In genomic region chr20:22826306-22827230, GRCh38 we compare ENCODE assay signal across 15 cellular contexts.
DNase-seq lines count a peak whose midpoint lies in the region; ATAC-seq and TF ChIP-seq lines count a peak whose summit lies in the region.
"Had no signal": no experiment of that assay in that cellular context is flagged by ENCODE, and none has a peak within 500 bp of the region (broad histone marks: within the 10 kb centered on the region; RNA-seq: fewer than 3 reads in every experiment).

No MANE protein-coding gene starts in this region.

- H3K36me3 Mint-ChIP-seq in MCF 10A (ENCODE audit: insufficient read depth, unreplicated experiment): peaks cover 6% of the 10 kb centered on the region
- H3K36me3 Mint-ChIP-seq in activated CD4-positive, alpha-beta memory T cell treated with anti-CD3 and anti-CD28 coated beads for 36 hours: no peaks in the 10 kb centered on the region
- no peaks in the 10 kb centered on the region for H3K36me3 Mint-ChIP-seq in CD4-positive, alpha-beta memory T cell

- H3K36me3 ChIP-seq in breast epithelium: no peaks in the 10 kb centered on the region
- no peaks in the 10 kb centered on the region for H3K36me3 ChIP-seq in trophoblast cell (ENCODE audit: control insufficient read depth in 1 of 2, insufficient read depth in 2 of 2, low read length in 2 of 2)
- no peaks in the 10 kb centered on the region for H3K36me3 ChIP-seq in CD4-positive, alpha-beta memory T cell (ENCODE audit: insufficient read depth, low read length)
- H3K36me3 ChIP-seq: BLaER1 had no signal

- peaks cover 2% of the 10 kb centered on the region for H3K79me1 ChIP-seq in trophoblast cell (ENCODE audit: low read length)

- H3K18ac ChIP-seq in trophoblast cell (ENCODE audit: low read length): no peak overlapping the region

- H2AFZ ChIP-seq in trophoblast cell (ENCODE audit: insufficient read depth, low read length, poor library complexity): no peak overlapping the region

- intact Hi-C loops in MCF 10A (cut with micrococcal nuclease) (no loop called here), breast epithelium (cut with DNase I; ENCODE audit: low total_unique reads) (no loop called here)
- intact Hi-C loops in activated CD4-positive, alpha-beta memory T cell treated with anti-CD3 and anti-CD28 coated beads for 36 hours (cut with micrococcal nuclease): no loop called here
- intact Hi-C loops in CD4-positive, alpha-beta memory T cell (cut with micrococcal nuclease): no loop called here

- H3K14ac ChIP-seq in trophoblast cell (ENCODE audit: low read length): no peak overlapping the region

- TF ChIP-seq POLR2A in breast epithelium (IDR thresholded peaks at IDR 0.05): no peak

- BruUV-seq in MCF 10A (replicated peaks; lab: Mats Ljungman, UMichigan): no TSS peak

- no peak overlapping the region for H3K23ac ChIP-seq in trophoblast cell (ENCODE audit: low read length)

- no peak for ATAC-seq in HG03097 (IDR thresholded peaks at IDR 0.05; ENCODE audit: low FRiP score, unreplicated experiment)

- no peaks in the 10 kb centered on the region for H3K79me2 ChIP-seq in trophoblast cell (ENCODE audit: control insufficient read depth, insufficient read depth, low read length, poor library complexity)

- no peak overlapping the region for H4K91ac ChIP-seq in trophoblast cell (ENCODE audit: low read depth, low read length)

- CTCF ChIA-PET in MCF 10A (lab: Yijun Ruan, JAX): interaction anchor here (0.6 to 2.4 kb wide), 8 partner anchors 12 to 621 kb away, joined by 3 to 11 read pairs (median 4); no protein-coding TSS in a partner anchor
- CTCF ChIA-PET in activated CD4-positive, alpha-beta memory T cell treated with anti-CD3 and anti-CD28 coated beads for 36 hours (lab: Charles Lee): no interaction called here
- CTCF ChIA-PET in CD4-positive, alpha-beta memory T cell (lab: Charles Lee; ENCODE audit: partially characterized antibody): no interaction called here

- no peak overlapping the region for H4K8ac ChIP-seq in trophoblast cell (ENCODE audit: low read depth, low read length)

- H3K27me3 Mint-ChIP-seq in MCF 10A (ENCODE audit: insufficient read depth, unreplicated experiment): no peaks in the 10 kb centered on the region
- H3K27me3 Mint-ChIP-seq in activated CD4-positive, alpha-beta memory T cell treated with anti-CD3 and anti-CD28 coated beads for 36 hours: no peaks in the 10 kb centered on the region
- peaks cover 0 to 1% of the 10 kb centered on the region in 2 donors for H3K27me3 Mint-ChIP-seq in CD4-positive, alpha-beta memory T cell

- H3K4me1 Mint-ChIP-seq in MCF 10A (ENCODE audit: insufficient read depth, unreplicated experiment): peaks cover 28% of the 10 kb centered on the region
- H3K4me1 Mint-ChIP-seq in activated CD4-positive, alpha-beta memory T cell treated with anti-CD3 and anti-CD28 coated beads for 36 hours (ENCODE audit: low read depth): no peaks in the 10 kb centered on the region
- H3K4me1 Mint-ChIP-seq in CD4-positive, alpha-beta memory T cell: no peaks in the 10 kb centered on the region

- H4K12ac ChIP-seq in trophoblast cell (ENCODE audit: low read depth, low read length): no peak overlapping the region

- POLR2A ChIA-PET in MCF 10A (lab: Yijun Ruan, JAX): interaction anchor here (0.5 to 2.9 kb wide), 8 partner anchors 18 to 524 kb away, joined by 3 to 11 read pairs (median 4); partner anchors contain the start of gene NXT1
- POLR2A ChIA-PET in activated CD4-positive, alpha-beta memory T cell treated with anti-CD3 and anti-CD28 coated beads for 36 hours (lab: Charles Lee): no interaction called here
- POLR2A ChIA-PET in CD4-positive, alpha-beta memory T cell (lab: Charles Lee; ENCODE audit: partially characterized antibody): no interaction called here

- H3K9me3 ChIP-seq in breast epithelium (no peaks in the 10 kb centered on the region), trophoblast cell (ENCODE audit: insufficient read depth, low read depth, low read length) (peaks cover 3% of the 10 kb centered on the region)
- no peaks in the 10 kb centered on the region for H3K9me3 ChIP-seq in CD4-positive, alpha-beta memory T cell (ENCODE audit: control insufficient read depth in 1 of 2, low read length in 2 of 2)
- H3K9me3 ChIP-seq: BLaER1 had no signal

- H3K9ac ChIP-seq in trophoblast cell (ENCODE audit: low read length): peak overlapping the region; percentile 22
- H3K9ac ChIP-seq: BLaER1 had no signal

- H2BK12ac ChIP-seq in trophoblast cell (ENCODE audit: low read length): no peak overlapping the region

- WGBS in trophoblast cell (ENCODE audit: extremely low coverage, insufficient coverage, insufficient read length): no CpG with 5 or more reads among the region's 8 CpGs

- no peak overlapping the region for H2AK5ac ChIP-seq in trophoblast cell (ENCODE audit: low read length)

- no peak for TF ChIP-seq CTCF in MCF 10A (IDR thresholded peaks at IDR 0.05; ENCODE audit: unreplicated experiment)
- no peak for TF ChIP-seq CTCF in breast epithelium (IDR thresholded peaks at IDR 0.05)

- H3K27ac Mint-ChIP-seq in MCF 10A (ENCODE audit: low read depth, unreplicated experiment): peak overlapping the region; percentile 68
- H3K27ac Mint-ChIP-seq in activated CD4-positive, alpha-beta memory T cell treated with anti-CD3 and anti-CD28 coated beads for 36 hours: no peak overlapping the region
- H3K27ac Mint-ChIP-seq in CD4-positive, alpha-beta memory T cell: no peak overlapping the region

- no peak overlapping the region for H2BK120ac ChIP-seq in trophoblast cell (ENCODE audit: insufficient read depth, low read length, poor library complexity)

- H3K27ac ChIP-seq in breast epithelium: peak overlapping the region in 1 of 2 donors; percentile 25
- H3K27ac ChIP-seq in epithelial cell of prostate: peak overlapping the region; percentile 63
- H3K27ac ChIP-seq in trophoblast cell (ENCODE audit: low read depth, low read length): no peak overlapping the region
- no peak overlapping the region for H3K27ac ChIP-seq in CD4-positive, alpha-beta memory T cell (ENCODE audit: low read depth, low read length)
- H3K27ac ChIP-seq in caudate nucleus (ENCODE audit: low read depth, low read length): no peak overlapping the region
- H3K27ac ChIP-seq: 22Rv1, BLaER1, HL-60 had no signal

- H3K4me2 ChIP-seq in trophoblast cell (ENCODE audit: low read length): no peak overlapping the region
- H3K4me2 ChIP-seq: BLaER1 had no signal

- H3K4me3 ChIP-seq in breast epithelium (no peak overlapping the region), trophoblast cell (ENCODE audit: low read depth, low read length) (no peak overlapping the region)
- H3K4me3 ChIP-seq in CD4-positive, alpha-beta memory T cell (ENCODE audit: low read length in 2 of 2): no peak overlapping the region
- H3K4me3 ChIP-seq: BLaER1 had no signal

- no peaks in the 10 kb centered on the region for H3K9me3 Mint-ChIP-seq in MCF 10A (ENCODE audit: unreplicated experiment)
- H3K9me3 Mint-ChIP-seq in activated CD4-positive, alpha-beta memory T cell treated with anti-CD3 and anti-CD28 coated beads for 36 hours: no peaks in the 10 kb centered on the region
- H3K9me3 Mint-ChIP-seq in CD4-positive, alpha-beta memory T cell: peaks cover 0 to 7% (median 1%) of the 10 kb centered on the region in 8 donors

- H3K4ac ChIP-seq in trophoblast cell (ENCODE audit: low read depth, low read length): no peak overlapping the region

- H3K27me3 ChIP-seq in breast epithelium (no peaks in the 10 kb centered on the region), trophoblast cell (ENCODE audit: insufficient read depth, low read length) (no peaks in the 10 kb centered on the region)
- no peaks in the 10 kb centered on the region for H3K27me3 ChIP-seq in CD4-positive, alpha-beta memory T cell (ENCODE audit: insufficient read depth, low read length)
- H3K27me3 ChIP-seq: BLaER1 had no signal

- no peaks in the 10 kb centered on the region for H3K4me1 ChIP-seq in breast epithelium
- peaks cover 2 to 14% of the 10 kb centered on the region in 2 experiments for H3K4me1 ChIP-seq in trophoblast cell (ENCODE audit: control insufficient read depth in 1 of 2, insufficient read depth in 2 of 2, low read length in 2 of 2)
- H3K4me1 ChIP-seq in CD4-positive, alpha-beta memory T cell (ENCODE audit: insufficient read depth, low read length): no peaks in the 10 kb centered on the region
- H3K4me1 ChIP-seq: BLaER1 had no signal

- no peak overlapping the region for H3K4me3 Mint-ChIP-seq in MCF 10A (ENCODE audit: unreplicated experiment)
- no peak overlapping the region for H3K4me3 Mint-ChIP-seq in activated CD4-positive, alpha-beta memory T cell treated with anti-CD3 and anti-CD28 coated beads for 36 hours
- no peak overlapping the region for H3K4me3 Mint-ChIP-seq in CD4-positive, alpha-beta memory T cell

- DNase-seq in MCF 10A (ENCODE audit: unreplicated experiment) (no peak), breast epithelium (ENCODE audit: low spot score in 2 of 2) (no peak), epithelial cell of prostate (ENCODE audit: low read depth, low spot score) (no peak), trophoblast cell (no peak), caudate nucleus (lab: John Stamatoyannopoulos, UW) (no peak)
- DNase-seq in activated CD4-positive, alpha-beta memory T cell treated with anti-CD3 and anti-CD28 coated beads for 36 hours: no peak
- no peak for DNase-seq in CD4-positive, alpha-beta memory T cell
- DNase-seq: AML-193, DMS53, GF-D8, HCEC 1CT had no signal

- no peak overlapping the region for H2BK5ac ChIP-seq in trophoblast cell (ENCODE audit: low read depth, low read length, poor library complexity)
